ENCODE assay signal across 20 cellular contexts in genomic region chr9:130532426-130532825, GRCh38. TPM values are rescaled to one million over a fixed set of nuclear protein-coding genes. Genes with fewer than 3 reads are reported as not detected.
DNase-seq lines count a peak whose midpoint lies in the region; ATAC-seq and TF ChIP-seq lines count a peak whose summit lies in the region.
"Had no signal": no experiment of that assay in that cellular context is flagged by ENCODE, and none has a peak within 500 bp of the region (broad histone marks: within the 10 kb centered on the region; RNA-seq: fewer than 3 reads in every experiment).

No MANE protein-coding gene starts in this region.

- no peak for TF ChIP-seq POLR2A in adrenal gland (IDR thresholded peaks at IDR 0.05)

- no peak for ATAC-seq in GM18498 (IDR thresholded peaks at IDR 0.05; ENCODE audit: unreplicated experiment)
- ATAC-seq in activated CD8-positive, alpha-beta memory T cell treated with anti-CD3 and anti-CD28 coated beads, Interleukin-2, amount 10 ng/mL, durations not matched to agents 7 days and 5 days, result no peak
- no peak for ATAC-seq in GM18520 (IDR thresholded peaks at IDR 0.05; ENCODE audit: unreplicated experiment)
- ATAC-seq: Panc1 had no signal

- H3K27me3 ChIP-seq in H7 (ENCODE audit: control insufficient read depth, insufficient read depth, low read length), result peaks cover 11% of the 10 kb centered on the region
- no peaks in the 10 kb centered on the region for H3K27me3 ChIP-seq in adrenal gland
- H3K27me3 ChIP-seq: SJCRH30 had no signal

- no peak overlapping the region for H3K27ac ChIP-seq in adrenal gland
- H3K27ac ChIP-seq: C4-2B, SJCRH30 had no signal

- no peaks in the 10 kb centered on the region for H3K36me3 ChIP-seq in H7 (replicated peaks; ENCODE audit: control insufficient read depth, insufficient read depth, low read length)
- no peaks in the 10 kb centered on the region for H3K36me3 ChIP-seq in adrenal gland (replicated peaks in 1 of 2)
- H3K36me3 ChIP-seq: SJCRH30 had no signal

- peak; percentile 81 for DNase-seq in DMS79 (lab: John Stamatoyannopoulos, UW)
- DNase-seq in H7, result peak; percentile 43
- peak; percentile 59 for DNase-seq in NCI-H69 (lab: John Stamatoyannopoulos, UW)
- peak; percentile 75 for DNase-seq in epithelial cell of esophagus (ENCODE audit: low read depth)
- DNase-seq in adrenal gland, result no peak
- no peak for DNase-seq in activated CD8-positive, alpha-beta memory T cell treated with anti-CD3 and anti-CD28 coated beads, Interleukin-2, amount 10 ng/mL, durations not matched to agents 7 days and 5 days
- DNase-seq: Calu3; CD8-positive, alpha-beta memory T cell; DMS53; GOT3; MV-4-11; NCI-H1105 treated with DMSO at 0.1 percent for 48 hours; NCI-H2029 treated with DMSO at 0.1 percent for 48 hours; NCI-H774; SJCRH30 had no signal

- WGBS in adrenal gland, 4 donors, result 82 to 94% (median 85%) methylated on average over 2 to 5 of the region's 5 CpGs

- H3K27me3 Mint-ChIP-seq in activated CD8-positive, alpha-beta memory T cell treated with anti-CD3 and anti-CD28 coated beads, Interleukin-2, amount 10 ng/mL, durations not matched to agents 7 days and 5 days, result peaks cover 33% of the 10 kb centered on the region

- peaks cover 0 to 8% of the 10 kb centered on the region in 2 donors for H3K4me1 ChIP-seq in adrenal gland (replicated peaks in 1 of 2)

- no peaks in the 10 kb centered on the region for H3K36me3 Mint-ChIP-seq in activated CD8-positive, alpha-beta memory T cell treated with anti-CD3 and anti-CD28 coated beads, Interleukin-2, amount 10 ng/mL, durations not matched to agents 7 days and 5 days
- H3K36me3 Mint-ChIP-seq: CD8-positive, alpha-beta memory T cell; IgD-negative memory B cell had no signal

- H3K4me1 Mint-ChIP-seq in activated CD8-positive, alpha-beta memory T cell treated with anti-CD3 and anti-CD28 coated beads, Interleukin-2, amount 10 ng/mL, durations not matched to agents 7 days and 5 days, result peaks cover 4% of the 10 kb centered on the region

- intact Hi-C loops in adrenal gland (cut with DNase I), result no loop called here

- no peak overlapping the region for H3K27ac Mint-ChIP-seq in activated CD8-positive, alpha-beta memory T cell treated with anti-CD3 and anti-CD28 coated beads, Interleukin-2, amount 10 ng/mL, durations not matched to agents 7 days and 5 days
- H3K27ac Mint-ChIP-seq: CD8-positive, alpha-beta memory T cell had no signal

- TF ChIP-seq CTCF in epithelial cell of esophagus (IDR thresholded peaks at IDR 0.05; ENCODE audit: insufficient read depth, low read depth, low read length, missing control alignments) (no peak), adrenal gland (IDR thresholded peaks at IDR 0.05) (no peak)

- no peaks in the 10 kb centered on the region for H3K9me3 Mint-ChIP-seq in activated CD8-positive, alpha-beta memory T cell treated with anti-CD3 and anti-CD28 coated beads, Interleukin-2, amount 10 ng/mL, durations not matched to agents 7 days and 5 days (ENCODE audit: low read depth)
- H3K9me3 Mint-ChIP-seq: CD8-positive, alpha-beta memory T cell; IgD-negative memory B cell had no signal

- no peaks in the 10 kb centered on the region for H3K9me3 ChIP-seq in adrenal gland (replicated peaks in 1 of 3)
- H3K9me3 ChIP-seq: SJCRH30 had no signal

- no peak overlapping the region for H3K4me3 ChIP-seq in H7 (ENCODE audit: insufficient read depth, low read depth, low read length)
- no peak overlapping the region for H3K4me3 ChIP-seq in epithelial cell of esophagus (ENCODE audit: low read length)
- no peak overlapping the region for H3K4me3 ChIP-seq in adrenal gland
- H3K4me3 ChIP-seq: SJCRH30 had no signal

- H3K4me3 Mint-ChIP-seq in activated CD8-positive, alpha-beta memory T cell treated with anti-CD3 and anti-CD28 coated beads, Interleukin-2, amount 10 ng/mL, durations not matched to agents 7 days and 5 days, result no peak overlapping the region
- H3K4me3 Mint-ChIP-seq: CD8-positive, alpha-beta memory T cell; IgD-negative memory B cell had no signal

- CTCF ChIA-PET in activated CD8-positive, alpha-beta memory T cell treated with anti-CD3 and anti-CD28 coated beads, Interleukin-2, amount 10 ng/mL, durations not matched to agents 7 days and 5 days (lab: Charles Lee), result interaction anchor here (0.7 kb wide), 1 partner anchor 1410 kb away, joined by 5 read pairs; no protein-coding TSS in a partner anchor

RNA-seq across cellular contexts. Expression of gene FUBP3, which starts 47.0 kb away (rescaled TPM):
- 43.9 and 56.0 TPM in 2 replicates for total RNA-seq in H7 (2014; rRNA removed; shearing (Covaris generic))
- 10 to 100 TPM; 26.1 to 52.3 (median 40.3) TPM for total RNA-seq in adrenal gland
- polyA plus RNA-seq in adrenal gland, result 10 to 100 TPM; 18.3 to 46.1 (median 29.5) TPM
- total RNA-seq in activated CD8-positive, alpha-beta memory T cell treated with anti-CD3 and anti-CD28 coated beads, Interleukin-2, amount 10 ng/mL, durations not matched to agents 7 days and 5 days, result 10 to 100 TPM; 37.8 to 46.0 TPM

Comparison
In these comparisons a context has a peak if more than half of its experiments do, and no peak if none do; other contexts are left out.
1. DNase-seq: peak in DMS79 (single experiment), H7 (single experiment), NCI-H69 (single experiment) and epithelial cell of esophagus (single experiment); none in adrenal gland (0 of 7) and activated CD8-positive, alpha-beta memory T cell treated with anti-CD3 and anti-CD28 coated beads, Interleukin-2, amount 10 ng/mL, durations not matched to agents 7 days and 5 days (single experiment).